In the genomic region with DNA sequence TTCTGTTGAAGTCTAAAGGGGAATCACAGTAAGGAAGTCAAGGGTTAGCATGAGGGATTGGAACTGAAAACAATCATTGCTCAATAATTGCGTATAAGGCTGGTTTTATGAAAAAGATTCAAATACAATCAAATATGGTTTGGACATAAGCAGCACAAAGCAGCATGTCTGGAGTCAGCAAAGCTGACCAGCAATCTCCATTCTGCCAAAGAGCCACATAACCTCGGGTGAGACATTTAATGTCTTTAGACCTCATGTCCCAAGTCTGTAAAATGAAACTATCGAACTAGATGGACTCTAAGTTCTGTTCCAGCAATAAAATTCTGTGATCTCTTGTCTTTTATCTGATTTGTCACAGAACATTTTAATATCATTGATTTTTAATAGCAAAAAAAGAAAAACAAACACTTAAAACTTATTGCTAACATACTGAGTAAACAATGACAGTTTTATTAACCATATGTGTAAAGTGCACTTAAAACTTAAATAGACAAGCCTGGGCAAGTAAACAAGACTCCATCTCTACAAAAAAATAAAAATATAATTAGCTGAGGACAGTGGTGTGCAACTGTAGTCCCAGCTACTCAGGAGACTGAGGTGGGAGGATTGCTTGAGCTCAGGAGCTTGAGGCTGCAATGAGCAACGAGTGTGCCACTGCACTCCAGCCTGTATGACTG, we compare ENCODE assay signal across 16 cellular contexts.
DNase-seq lines count a peak whose midpoint lies in the region; ATAC-seq, FAIRE-seq and TF ChIP-seq lines count a peak whose summit lies in the region.
"Had no signal": no experiment of that assay in that cellular context is flagged by ENCODE, and none has a peak within 500 bp of the region (broad histone marks: within the 10 kb centered on the region; RNA-seq: fewer than 3 reads in every experiment).

No MANE protein-coding gene starts in this region.

- no peak overlapping the region for H3K4me3 ChIP-seq in LNCaP clone FGC (ENCODE audit: low read depth, low read length)

- H3K27ac Mint-ChIP-seq in WTC11, result 0 out of 2 replicates have a peak overlapping the region, but pooled peaks have one; percentile 42
- H3K27ac Mint-ChIP-seq: CD14-positive monocyte had no signal

- CTCF ChIA-PET in WTC11 (lab: Charles Lee), result interaction anchor here (1.2 kb wide), 1 partner anchor 60 kb away, joined by 3 read pairs; no protein-coding TSS in a partner anchor

- POLR2A ChIA-PET in WTC11 (lab: Charles Lee), result no interaction called here

- H3K36me3 Mint-ChIP-seq in WTC11, result no peaks in the 10 kb centered on the region; the same call in 1 of the 2 replicates
- H3K36me3 Mint-ChIP-seq: CD14-positive monocyte had no signal

- ATAC-seq in WTC11 (no peak), HG03108 (IDR thresholded peaks at IDR 0.05; ENCODE audit: unreplicated experiment) (no peak), Right ventricle myocardium inferior (no peak)

- peaks cover 12% of the 10 kb centered on the region for H3K9me3 Mint-ChIP-seq in WTC11

- peak; percentile 52 for FAIRE-seq in urothelium cell line (lab: Jason Lieb, UNC)
- FAIRE-seq: G401.6, GM12891, H54 had no signal

- TF ChIP-seq CTCF in LNCaP clone FGC (IDR thresholded peaks at IDR 0.05; ENCODE audit: control insufficient read depth, extremely low read depth, insufficient read depth) (no peak), WTC11 (IDR thresholded peaks at IDR 0.05) (no peak)

- H3K4me1 Mint-ChIP-seq in WTC11, result peaks cover 10% of the 10 kb centered on the region
- H3K4me1 Mint-ChIP-seq: CD14-positive monocyte had no signal

- no peak overlapping the region for H3K4me3 Mint-ChIP-seq in WTC11
- H3K4me3 Mint-ChIP-seq: CD14-positive monocyte had no signal

- DNase-seq in NCI-H510A treated with DMSO at 0.1 percent for 48 hours (lab: John Stamatoyannopoulos, UW) (peak; percentile 43), NCI-H510A (lab: John Stamatoyannopoulos, UW) (no peak), LNCaP clone FGC (ENCODE audit: low read depth) (peak; percentile 13), WTC11 (ENCODE audit: low spot score) (no peak), urothelium cell line (ENCODE audit: low spot score) (no peak), Right ventricle myocardium inferior (ENCODE audit: missing footprints) (no peak), NCI-H82 (lab: John Stamatoyannopoulos, UW) (no peak)
- DNase-seq: COR-L47, Karpas-422, NCI-H1930, NCI-H524 treated with DMSO at 0.1 percent for 48 hours had no signal

- H3K27me3 Mint-ChIP-seq in WTC11 (ENCODE audit: low read depth), result no peaks in the 10 kb centered on the region; the same call in 1 of the 2 replicates

- intact Hi-C loops in Right ventricle myocardium inferior (cut with DNase I), result no loop called here

TF ChIP-seq in WTC11, 78 proteins besides CTCF, POLR2A, EP300 and RAD21:
- TF ChIP-seq SP1 (CRISPR knock-in tag; conservative IDR thresholded peaks at IDR 0.05) (no peak), NFE2L1 (CRISPR knock-in tag; IDR thresholded peaks at IDR 0.05) (no peak), ZBTB21 (CRISPR knock-in tag; IDR thresholded peaks at IDR 0.05; ENCODE audit: borderline replicate concordance) (no peak), GRHL2 (CRISPR knock-in tag; IDR thresholded peaks at IDR 0.05; ENCODE audit: insufficient replicate concordance, severe bottlenecking) (no peak), TEAD4 (CRISPR knock-in tag; IDR thresholded peaks at IDR 0.05) (no peak), MYBL2 (CRISPR knock-in tag; IDR thresholded peaks at IDR 0.05) (no peak), RORB (CRISPR knock-in tag; IDR thresholded peaks at IDR 0.05) (no peak), OVOL2 (CRISPR knock-in tag; IDR thresholded peaks at IDR 0.05; ENCODE audit: borderline replicate concordance) (no peak), MXD4 (CRISPR knock-in tag; IDR thresholded peaks at IDR 0.05; ENCODE audit: borderline replicate concordance) (no peak), JAZF1 (CRISPR knock-in tag; IDR thresholded peaks at IDR 0.05) (no peak)
- TF ChIP-seq, protein P1, sequence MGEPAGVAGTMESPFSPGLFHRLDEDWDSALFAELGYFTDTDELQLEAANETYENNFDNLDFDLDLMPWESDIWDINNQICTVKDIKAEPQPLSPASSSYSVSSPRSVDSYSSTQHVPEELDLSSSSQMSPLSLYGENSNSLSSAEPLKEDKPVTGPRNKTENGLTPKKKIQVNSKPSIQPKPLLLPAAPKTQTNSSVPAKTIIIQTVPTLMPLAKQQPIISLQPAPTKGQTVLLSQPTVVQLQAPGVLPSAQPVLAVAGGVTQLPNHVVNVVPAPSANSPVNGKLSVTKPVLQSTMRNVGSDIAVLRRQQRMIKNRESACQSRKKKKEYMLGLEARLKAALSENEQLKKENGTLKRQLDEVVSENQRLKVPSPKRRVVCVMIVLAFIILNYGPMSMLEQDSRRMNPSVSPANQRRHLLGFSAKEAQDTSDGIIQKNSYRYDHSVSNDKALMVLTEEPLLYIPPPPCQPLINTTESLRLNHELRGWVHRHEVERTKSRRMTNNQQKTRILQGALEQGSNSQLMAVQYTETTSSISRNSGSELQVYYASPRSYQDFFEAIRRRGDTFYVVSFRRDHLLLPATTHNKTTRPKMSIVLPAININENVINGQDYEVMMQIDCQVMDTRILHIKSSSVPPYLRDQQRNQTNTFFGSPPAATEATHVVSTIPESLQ (CRISPR knock-in tag; IDR thresholded peaks at IDR 0.05), result no peak
- TF ChIP-seq, protein P2, sequence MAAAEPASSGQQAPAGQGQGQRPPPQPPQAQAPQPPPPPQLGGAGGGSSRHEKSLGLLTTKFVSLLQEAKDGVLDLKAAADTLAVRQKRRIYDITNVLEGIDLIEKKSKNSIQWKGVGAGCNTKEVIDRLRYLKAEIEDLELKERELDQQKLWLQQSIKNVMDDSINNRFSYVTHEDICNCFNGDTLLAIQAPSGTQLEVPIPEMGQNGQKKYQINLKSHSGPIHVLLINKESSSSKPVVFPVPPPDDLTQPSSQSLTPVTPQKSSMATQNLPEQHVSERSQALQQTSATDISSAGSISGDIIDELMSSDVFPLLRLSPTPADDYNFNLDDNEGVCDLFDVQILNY (CRISPR knock-in tag; IDR thresholded peaks at IDR 0.05), result no peak
- TF ChIP-seq, protein P3, sequence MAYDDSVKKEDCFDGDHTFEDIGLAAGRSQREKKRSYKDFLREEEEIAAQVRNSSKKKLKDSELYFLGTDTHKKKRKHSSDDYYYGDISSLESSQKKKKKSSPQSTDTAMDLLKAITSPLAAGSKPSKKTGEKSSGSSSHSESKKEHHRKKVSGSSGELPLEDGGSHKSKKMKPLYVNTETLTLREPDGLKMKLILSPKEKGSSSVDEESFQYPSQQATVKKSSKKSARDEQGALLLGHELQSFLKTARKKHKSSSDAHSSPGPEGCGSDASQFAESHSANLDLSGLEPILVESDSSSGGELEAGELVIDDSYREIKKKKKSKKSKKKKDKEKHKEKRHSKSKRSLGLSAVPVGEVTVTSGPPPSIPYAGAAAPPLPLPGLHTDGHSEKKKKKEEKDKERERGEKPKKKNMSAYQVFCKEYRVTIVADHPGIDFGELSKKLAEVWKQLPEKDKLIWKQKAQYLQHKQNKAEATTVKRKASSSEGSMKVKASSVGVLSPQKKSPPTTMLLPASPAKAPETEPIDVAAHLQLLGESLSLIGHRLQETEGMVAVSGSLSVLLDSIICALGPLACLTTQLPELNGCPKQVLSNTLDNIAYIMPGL (CRISPR knock-in tag; IDR thresholded peaks at IDR 0.05), result no peak
- TF ChIP-seq, protein P4, sequence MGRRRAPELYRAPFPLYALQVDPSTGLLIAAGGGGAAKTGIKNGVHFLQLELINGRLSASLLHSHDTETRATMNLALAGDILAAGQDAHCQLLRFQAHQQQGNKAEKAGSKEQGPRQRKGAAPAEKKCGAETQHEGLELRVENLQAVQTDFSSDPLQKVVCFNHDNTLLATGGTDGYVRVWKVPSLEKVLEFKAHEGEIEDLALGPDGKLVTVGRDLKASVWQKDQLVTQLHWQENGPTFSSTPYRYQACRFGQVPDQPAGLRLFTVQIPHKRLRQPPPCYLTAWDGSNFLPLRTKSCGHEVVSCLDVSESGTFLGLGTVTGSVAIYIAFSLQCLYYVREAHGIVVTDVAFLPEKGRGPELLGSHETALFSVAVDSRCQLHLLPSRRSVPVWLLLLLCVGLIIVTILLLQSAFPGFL (CRISPR knock-in tag; IDR thresholded peaks at IDR 0.05; ENCODE audit: borderline replicate concordance), result no peak

Comparison
In these comparisons a context has a peak if more than half of its experiments do, and no peak if none do; other contexts are left out.
1. DNase-seq: peak in NCI-H510A treated with DMSO at 0.1 percent for 48 hours (single experiment) and LNCaP clone FGC (single experiment); none in NCI-H510A (single experiment), WTC11 (single experiment), urothelium cell line (single experiment), Right ventricle myocardium inferior (single experiment) and NCI-H82 (single experiment).